ENCODE assay signal across 1 cellular context in genomic region chr17:50174444-50174843, GRCh38.
TF ChIP-seq lines count a peak whose summit lies in the region.

No MANE protein-coding gene starts in this region.

TF ChIP-seq in endothelial cell of umbilical vein, 7 proteins besides CTCF, POLR2A, EP300 and RAD21:
- TF ChIP-seq JUN (IDR thresholded peaks at IDR 0.05; ENCODE audit: borderline replicate concordance, insufficient read depth, insufficient read length, low read depth) (no peak), EZH2 (IDR thresholded peaks at IDR 0.05; ENCODE audit: borderline replicate concordance, low read depth, low read length, severe bottlenecking) (no peak), MAX (IDR thresholded peaks at IDR 0.05; ENCODE audit: insufficient read depth, insufficient read length) (no peak), FOS (IDR thresholded peaks at IDR 0.05; ENCODE audit: borderline replicate concordance, insufficient read depth, low read length) (no peak), MYC (IDR thresholded peaks at IDR 0.05; ENCODE audit: low read depth, low read length) (no peak), POLR2AphosphoS5 (IDR thresholded peaks at IDR 0.05; ENCODE audit: insufficient read depth, low read depth, low read length) (no peak), GATA2 (IDR thresholded peaks at IDR 0.05; ENCODE audit: insufficient read depth, insufficient read length, low read depth, low read length) (no peak)
TF ChIP-seq in endothelial cell of umbilical vein: peak in this region for 0.
